Comparison of ENCODE assay signal across 1 cellular context in the genomic region with DNA sequence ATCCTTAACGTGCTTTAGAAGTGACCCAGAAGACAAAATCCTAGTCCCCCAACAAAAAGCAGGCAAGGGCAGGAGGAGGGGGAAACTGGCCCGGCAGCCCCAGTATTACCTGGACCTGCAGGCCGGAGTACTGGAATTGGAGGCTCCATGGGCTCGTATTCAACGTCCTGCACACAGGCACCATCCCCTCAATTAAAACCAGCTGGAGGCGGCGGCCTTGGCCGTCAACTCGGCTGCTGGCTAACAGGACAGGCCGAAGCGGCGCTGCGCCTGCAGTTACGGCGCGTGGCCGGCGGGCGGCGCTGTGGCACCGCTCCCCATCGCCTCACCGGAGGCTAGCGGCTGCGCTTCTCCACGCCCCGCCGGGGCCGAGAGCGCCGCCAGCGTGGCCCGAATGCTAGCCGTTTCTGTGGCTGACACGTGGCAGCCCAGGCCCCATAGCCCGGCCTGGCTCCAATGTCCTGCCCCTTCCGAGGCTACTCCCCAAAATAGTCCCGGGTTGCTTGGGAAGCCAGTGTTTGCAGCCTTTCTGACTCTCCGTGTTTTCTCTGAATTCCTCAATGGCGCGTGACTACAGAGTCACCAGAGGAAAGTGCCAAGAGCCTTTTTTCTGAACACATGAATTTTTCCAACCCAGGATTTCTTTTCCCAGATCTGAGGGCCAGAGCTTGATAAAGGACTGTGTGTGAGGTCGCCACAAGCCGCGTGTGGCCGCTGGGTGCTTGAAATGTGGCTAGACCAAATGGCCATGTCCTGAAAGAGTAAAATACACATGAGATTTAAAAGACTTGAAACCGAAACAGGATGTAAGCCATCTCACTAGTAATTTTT.
TF ChIP-seq lines count a peak whose summit lies in the region.

No MANE protein-coding gene starts in this region.

TF ChIP-seq in K562, 482 proteins besides CTCF, POLR2A, EP300 and RAD21 (continued from another document and continues in another):
- TF ChIP-seq, protein P1, sequence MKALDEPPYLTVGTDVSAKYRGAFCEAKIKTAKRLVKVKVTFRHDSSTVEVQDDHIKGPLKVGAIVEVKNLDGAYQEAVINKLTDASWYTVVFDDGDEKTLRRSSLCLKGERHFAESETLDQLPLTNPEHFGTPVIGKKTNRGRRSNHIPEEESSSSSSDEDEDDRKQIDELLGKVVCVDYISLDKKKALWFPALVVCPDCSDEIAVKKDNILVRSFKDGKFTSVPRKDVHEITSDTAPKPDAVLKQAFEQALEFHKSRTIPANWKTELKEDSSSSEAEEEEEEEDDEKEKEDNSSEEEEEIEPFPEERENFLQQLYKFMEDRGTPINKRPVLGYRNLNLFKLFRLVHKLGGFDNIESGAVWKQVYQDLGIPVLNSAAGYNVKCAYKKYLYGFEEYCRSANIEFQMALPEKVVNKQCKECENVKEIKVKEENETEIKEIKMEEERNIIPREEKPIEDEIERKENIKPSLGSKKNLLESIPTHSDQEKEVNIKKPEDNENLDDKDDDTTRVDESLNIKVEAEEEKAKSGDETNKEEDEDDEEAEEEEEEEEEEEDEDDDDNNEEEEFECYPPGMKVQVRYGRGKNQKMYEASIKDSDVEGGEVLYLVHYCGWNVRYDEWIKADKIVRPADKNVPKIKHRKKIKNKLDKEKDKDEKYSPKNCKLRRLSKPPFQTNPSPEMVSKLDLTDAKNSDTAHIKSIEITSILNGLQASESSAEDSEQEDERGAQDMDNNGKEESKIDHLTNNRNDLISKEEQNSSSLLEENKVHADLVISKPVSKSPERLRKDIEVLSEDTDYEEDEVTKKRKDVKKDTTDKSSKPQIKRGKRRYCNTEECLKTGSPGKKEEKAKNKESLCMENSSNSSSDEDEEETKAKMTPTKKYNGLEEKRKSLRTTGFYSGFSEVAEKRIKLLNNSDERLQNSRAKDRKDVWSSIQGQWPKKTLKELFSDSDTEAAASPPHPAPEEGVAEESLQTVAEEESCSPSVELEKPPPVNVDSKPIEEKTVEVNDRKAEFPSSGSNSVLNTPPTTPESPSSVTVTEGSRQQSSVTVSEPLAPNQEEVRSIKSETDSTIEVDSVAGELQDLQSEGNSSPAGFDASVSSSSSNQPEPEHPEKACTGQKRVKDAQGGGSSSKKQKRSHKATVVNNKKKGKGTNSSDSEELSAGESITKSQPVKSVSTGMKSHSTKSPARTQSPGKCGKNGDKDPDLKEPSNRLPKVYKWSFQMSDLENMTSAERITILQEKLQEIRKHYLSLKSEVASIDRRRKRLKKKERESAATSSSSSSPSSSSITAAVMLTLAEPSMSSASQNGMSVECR (CRISPR knock-in tag; IDR thresholded peaks at IDR 0.05): peak; percentile 91
- TF ChIP-seq, protein P2, sequence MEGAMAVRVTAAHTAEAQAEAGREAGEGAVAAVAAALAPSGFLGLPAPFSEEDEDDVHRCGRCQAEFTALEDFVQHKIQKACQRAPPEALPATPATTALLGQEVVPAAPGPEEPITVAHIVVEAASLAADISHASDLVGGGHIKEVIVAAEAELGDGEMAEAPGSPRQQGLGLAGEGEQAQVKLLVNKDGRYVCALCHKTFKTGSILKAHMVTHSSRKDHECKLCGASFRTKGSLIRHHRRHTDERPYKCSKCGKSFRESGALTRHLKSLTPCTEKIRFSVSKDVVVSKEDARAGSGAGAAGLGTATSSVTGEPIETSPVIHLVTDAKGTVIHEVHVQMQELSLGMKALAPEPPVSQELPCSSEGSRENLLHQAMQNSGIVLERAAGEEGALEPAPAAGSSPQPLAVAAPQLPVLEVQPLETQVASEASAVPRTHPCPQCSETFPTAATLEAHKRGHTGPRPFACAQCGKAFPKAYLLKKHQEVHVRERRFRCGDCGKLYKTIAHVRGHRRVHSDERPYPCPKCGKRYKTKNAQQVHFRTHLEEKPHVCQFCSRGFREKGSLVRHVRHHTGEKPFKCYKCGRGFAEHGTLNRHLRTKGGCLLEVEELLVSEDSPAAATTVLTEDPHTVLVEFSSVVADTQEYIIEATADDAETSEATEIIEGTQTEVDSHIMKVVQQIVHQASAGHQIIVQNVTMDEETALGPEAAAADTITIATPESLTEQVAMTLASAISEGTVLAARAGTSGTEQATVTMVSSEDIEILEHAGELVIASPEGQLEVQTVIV (CRISPR knock-in tag; IDR thresholded peaks at IDR 0.05; ENCODE audit: borderline replicate concordance): no peak
- TF ChIP-seq CSDE1 (IDR thresholded peaks at IDR 0.05): no peak
- TF ChIP-seq PRPF4 (IDR thresholded peaks at IDR 0.05; ENCODE audit: insufficient read depth, low read depth, low read length, poor library complexity, severe bottlenecking): no peak
- TF ChIP-seq CBFB (CRISPR knock-in tag; IDR thresholded peaks at IDR 0.05): 0 out of 2 replicates have a peak, but pooled peaks have one; percentile 33
- no peak for TF ChIP-seq SMAD2 (IDR thresholded peaks at IDR 0.05; ENCODE audit: low read depth, low read length)
- TF ChIP-seq HIVEP1 (CRISPR knock-in tag; IDR thresholded peaks at IDR 0.05): no peak
- peak; percentile 56 for TF ChIP-seq TRIM28 (IDR thresholded peaks at IDR 0.05)
- TF ChIP-seq BRF1 (IDR thresholded peaks at IDR 0.05; ENCODE audit: borderline replicate concordance, extremely low read depth, insufficient read length): no peak
- TF ChIP-seq ZNF253 (CRISPR knock-in tag; conservative IDR thresholded peaks at IDR 0.05): no peak
- TF ChIP-seq, protein P3, sequence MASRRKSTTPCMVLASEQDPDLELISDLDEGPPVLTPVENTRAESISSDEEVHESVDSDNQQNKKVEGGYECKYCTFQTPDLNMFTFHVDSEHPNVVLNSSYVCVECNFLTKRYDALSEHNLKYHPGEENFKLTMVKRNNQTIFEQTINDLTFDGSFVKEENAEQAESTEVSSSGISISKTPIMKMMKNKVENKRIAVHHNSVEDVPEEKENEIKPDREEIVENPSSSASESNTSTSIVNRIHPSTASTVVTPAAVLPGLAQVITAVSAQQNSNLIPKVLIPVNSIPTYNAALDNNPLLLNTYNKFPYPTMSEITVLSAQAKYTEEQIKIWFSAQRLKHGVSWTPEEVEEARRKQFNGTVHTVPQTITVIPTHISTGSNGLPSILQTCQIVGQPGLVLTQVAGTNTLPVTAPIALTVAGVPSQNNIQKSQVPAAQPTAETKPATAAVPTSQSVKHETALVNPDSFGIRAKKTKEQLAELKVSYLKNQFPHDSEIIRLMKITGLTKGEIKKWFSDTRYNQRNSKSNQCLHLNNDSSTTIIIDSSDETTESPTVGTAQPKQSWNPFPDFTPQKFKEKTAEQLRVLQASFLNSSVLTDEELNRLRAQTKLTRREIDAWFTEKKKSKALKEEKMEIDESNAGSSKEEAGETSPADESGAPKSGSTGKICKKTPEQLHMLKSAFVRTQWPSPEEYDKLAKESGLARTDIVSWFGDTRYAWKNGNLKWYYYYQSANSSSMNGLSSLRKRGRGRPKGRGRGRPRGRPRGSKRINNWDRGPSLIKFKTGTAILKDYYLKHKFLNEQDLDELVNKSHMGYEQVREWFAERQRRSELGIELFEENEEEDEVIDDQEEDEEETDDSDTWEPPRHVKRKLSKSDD (conservative IDR thresholded peaks at IDR 0.05; ENCODE audit: low read length): no peak
- no peak for TF ChIP-seq SIX5 (IDR thresholded peaks at IDR 0.05; ENCODE audit: borderline replicate concordance in 1 of 2, insufficient read depth in 1 of 2, low read depth in 1 of 2, low read length in 2 of 2)
- TF ChIP-seq ZKSCAN8 (CRISPR knock-in tag; IDR thresholded peaks at IDR 0.05): no peak
- TF ChIP-seq PTTG1 (tag; IDR thresholded peaks at IDR 0.05; ENCODE audit: low read depth): no peak
- TF ChIP-seq ETV6 (IDR thresholded peaks at IDR 0.05; ENCODE audit: borderline replicate concordance in 1 of 2, low read depth in 2 of 2, low read length in 1 of 2): 0 out of 4 replicates have a peak, but pooled peaks of 1 of the 2 experiments have one; percentile 47
- TF ChIP-seq ETV6 (CRISPR knock-in tag; IDR thresholded peaks at IDR 0.05; ENCODE audit: borderline replicate concordance): peak; percentile 72; the same call in 1 of the 2 replicates
- TF ChIP-seq ZNF384 (IDR thresholded peaks at IDR 0.05; ENCODE audit: low read depth, low read length): peak; percentile 61
- no peak for TF ChIP-seq POLR2AphosphoS2 (IDR thresholded peaks at IDR 0.05; ENCODE audit: low read length)
- TF ChIP-seq POLR2G (IDR thresholded peaks at IDR 0.05; ENCODE audit: low read depth, low read length): peak; percentile 86
- peak in 1 of 2 experiments; percentile 81; a peak in 2 of 3 replicates for TF ChIP-seq CBX3 (IDR thresholded peaks at IDR 0.05; ENCODE audit: borderline replicate concordance in 1 of 2, low read length in 2 of 2)
- TF ChIP-seq GTF2E2 (tag; IDR thresholded peaks at IDR 0.05): peak; percentile 73; the same call in 1 of the 2 replicates
- peak; percentile 46; the same call in 1 of the 2 replicates for TF ChIP-seq PML (IDR thresholded peaks at IDR 0.05; ENCODE audit: low read length)
- TF ChIP-seq MEIS2 (IDR thresholded peaks at IDR 0.05; ENCODE audit: partially characterized antibody): peak; percentile 48
- TF ChIP-seq, protein P4, sequence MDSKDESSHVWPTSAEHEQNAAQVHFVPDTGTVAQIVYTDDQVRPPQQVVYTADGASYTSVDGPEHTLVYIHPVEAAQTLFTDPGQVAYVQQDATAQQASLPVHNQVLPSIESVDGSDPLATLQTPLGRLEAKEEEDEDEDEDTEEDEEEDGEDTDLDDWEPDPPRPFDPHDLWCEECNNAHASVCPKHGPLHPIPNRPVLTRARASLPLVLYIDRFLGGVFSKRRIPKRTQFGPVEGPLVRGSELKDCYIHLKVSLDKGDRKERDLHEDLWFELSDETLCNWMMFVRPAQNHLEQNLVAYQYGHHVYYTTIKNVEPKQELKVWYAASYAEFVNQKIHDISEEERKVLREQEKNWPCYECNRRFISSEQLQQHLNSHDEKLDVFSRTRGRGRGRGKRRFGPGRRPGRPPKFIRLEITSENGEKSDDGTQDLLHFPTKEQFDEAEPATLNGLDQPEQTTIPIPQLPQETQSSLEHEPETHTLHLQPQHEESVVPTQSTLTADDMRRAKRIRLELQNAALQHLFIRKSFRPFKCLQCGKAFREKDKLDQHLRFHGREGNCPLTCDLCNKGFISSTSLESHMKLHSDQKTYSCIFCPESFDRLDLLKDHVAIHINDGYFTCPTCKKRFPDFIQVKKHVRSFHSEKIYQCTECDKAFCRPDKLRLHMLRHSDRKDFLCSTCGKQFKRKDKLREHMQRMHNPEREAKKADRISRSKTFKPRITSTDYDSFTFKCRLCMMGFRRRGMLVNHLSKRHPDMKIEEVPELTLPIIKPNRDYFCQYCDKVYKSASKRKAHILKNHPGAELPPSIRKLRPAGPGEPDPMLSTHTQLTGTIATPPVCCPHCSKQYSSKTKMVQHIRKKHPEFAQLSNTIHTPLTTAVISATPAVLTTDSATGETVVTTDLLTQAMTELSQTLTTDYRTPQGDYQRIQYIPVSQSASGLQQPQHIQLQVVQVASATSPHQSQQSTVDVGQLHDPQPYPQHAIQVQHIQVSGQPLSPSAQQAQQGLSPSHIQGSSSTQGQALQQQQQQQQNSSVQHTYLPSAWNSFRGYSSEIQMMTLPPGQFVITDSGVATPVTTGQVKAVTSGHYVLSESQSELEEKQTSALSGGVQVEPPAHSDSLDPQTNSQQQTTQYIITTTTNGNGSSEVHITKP (IDR thresholded peaks at IDR 0.05; ENCODE audit: partially characterized antibody): peak; percentile 72
- TF ChIP-seq EGR1 (conservative IDR thresholded peaks at IDR 0.05): no peak
- TF ChIP-seq SLC30A9 (CRISPR knock-in tag; IDR thresholded peaks at IDR 0.05): no peak
- TF ChIP-seq, protein P5, sequence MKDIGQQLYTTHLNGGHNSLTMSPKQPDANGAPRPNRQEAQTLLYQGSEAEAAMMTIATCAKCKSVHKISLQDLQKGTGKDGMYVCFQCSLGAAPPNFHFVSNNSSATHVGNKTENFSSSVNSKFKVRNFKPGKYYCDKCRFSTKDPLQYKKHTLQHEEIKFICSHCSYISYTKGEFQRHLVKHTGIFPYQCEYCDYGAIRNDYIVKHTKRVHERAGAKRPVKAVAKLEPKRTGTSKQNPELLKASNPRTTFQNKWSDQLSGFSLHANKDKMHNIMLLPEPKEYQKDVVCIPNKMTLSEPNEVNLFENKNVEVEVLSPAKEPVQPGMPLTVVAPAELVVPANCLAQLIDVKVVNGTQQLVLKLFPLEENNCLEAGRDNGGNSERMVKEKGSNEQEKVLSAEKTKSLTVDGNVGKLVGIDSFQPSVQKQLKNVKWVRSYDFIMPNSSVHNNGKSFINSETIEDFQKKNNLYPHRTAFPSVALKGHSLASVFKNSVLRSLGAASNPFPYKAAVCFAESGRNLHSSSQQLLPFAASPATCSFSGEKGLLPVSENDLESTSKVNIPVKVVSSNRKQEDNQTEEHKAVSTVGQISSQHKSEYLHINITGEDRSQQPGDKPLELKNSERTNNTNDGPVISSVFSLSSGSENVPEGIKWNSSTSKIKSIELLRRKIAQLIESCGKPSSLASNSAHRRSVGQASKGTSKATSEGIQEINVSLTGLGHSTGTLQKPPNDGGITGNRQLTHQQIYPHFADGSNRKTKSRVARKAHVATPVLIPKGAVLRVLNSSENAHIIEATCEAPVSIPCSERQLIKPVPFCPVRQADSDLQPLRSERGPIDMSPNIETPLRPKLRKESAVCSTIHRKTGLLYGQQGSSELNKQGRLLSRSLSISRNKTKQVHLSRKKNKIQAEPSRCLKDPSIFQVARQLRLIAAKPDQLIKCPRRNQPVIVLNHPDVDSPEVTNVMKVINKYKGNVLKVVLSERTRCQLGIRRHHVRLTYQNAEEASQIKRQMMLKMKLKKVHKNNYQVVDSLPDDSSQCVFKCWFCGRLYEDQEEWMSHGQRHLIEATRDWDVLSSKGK (CRISPR knock-in tag; IDR thresholded peaks at IDR 0.05): no peak
- TF ChIP-seq, protein P6, sequence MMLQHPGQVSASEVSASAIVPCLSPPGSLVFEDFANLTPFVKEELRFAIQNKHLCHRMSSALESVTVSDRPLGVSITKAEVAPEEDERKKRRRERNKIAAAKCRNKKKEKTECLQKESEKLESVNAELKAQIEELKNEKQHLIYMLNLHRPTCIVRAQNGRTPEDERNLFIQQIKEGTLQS (IDR thresholded peaks at IDR 0.05): no peak
- TF ChIP-seq, protein P6 (CRISPR knock-in tag; conservative IDR thresholded peaks at IDR 0.05): peak; percentile 90
- peak; percentile 87 for TF ChIP-seq NFRKB (IDR thresholded peaks at IDR 0.05; ENCODE audit: low read depth)
- TF ChIP-seq MEF2A (IDR thresholded peaks at IDR 0.05; ENCODE audit: control insufficient read depth, low read depth, low read length): no peak
- TF ChIP-seq NFYB (IDR thresholded peaks at IDR 0.05; ENCODE audit: extremely low read depth, insufficient read length): no peak
- TF ChIP-seq YY1 (IDR thresholded peaks at IDR 0.05; ENCODE audit: borderline replicate concordance in 1 of 3, control insufficient read depth in 1 of 3, extremely low read depth in 1 of 3, insufficient read depth in 3 of 3, insufficient read length in 1 of 3, insufficient replicate concordance in 2 of 3, low read depth in 1 of 3, low read length in 2 of 3): peak in 2 of 3 experiments; percentile 73
- no peak for TF ChIP-seq SRSF9 (IDR thresholded peaks at IDR 0.05; ENCODE audit: borderline replicate concordance, low read depth, low read length)
- no peak for TF ChIP-seq XRCC4 (IDR thresholded peaks at IDR 0.05; ENCODE audit: extremely low read depth, insufficient read depth, insufficient read length)
- TF ChIP-seq, protein P7, sequence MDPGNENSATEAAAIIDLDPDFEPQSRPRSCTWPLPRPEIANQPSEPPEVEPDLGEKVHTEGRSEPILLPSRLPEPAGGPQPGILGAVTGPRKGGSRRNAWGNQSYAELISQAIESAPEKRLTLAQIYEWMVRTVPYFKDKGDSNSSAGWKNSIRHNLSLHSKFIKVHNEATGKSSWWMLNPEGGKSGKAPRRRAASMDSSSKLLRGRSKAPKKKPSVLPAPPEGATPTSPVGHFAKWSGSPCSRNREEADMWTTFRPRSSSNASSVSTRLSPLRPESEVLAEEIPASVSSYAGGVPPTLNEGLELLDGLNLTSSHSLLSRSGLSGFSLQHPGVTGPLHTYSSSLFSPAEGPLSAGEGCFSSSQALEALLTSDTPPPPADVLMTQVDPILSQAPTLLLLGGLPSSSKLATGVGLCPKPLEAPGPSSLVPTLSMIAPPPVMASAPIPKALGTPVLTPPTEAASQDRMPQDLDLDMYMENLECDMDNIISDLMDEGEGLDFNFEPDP (CRISPR knock-in tag; IDR thresholded peaks at IDR 0.05): no peak
